7 cellular contexts compared by ENCODE assay signal in the genomic region with DNA sequence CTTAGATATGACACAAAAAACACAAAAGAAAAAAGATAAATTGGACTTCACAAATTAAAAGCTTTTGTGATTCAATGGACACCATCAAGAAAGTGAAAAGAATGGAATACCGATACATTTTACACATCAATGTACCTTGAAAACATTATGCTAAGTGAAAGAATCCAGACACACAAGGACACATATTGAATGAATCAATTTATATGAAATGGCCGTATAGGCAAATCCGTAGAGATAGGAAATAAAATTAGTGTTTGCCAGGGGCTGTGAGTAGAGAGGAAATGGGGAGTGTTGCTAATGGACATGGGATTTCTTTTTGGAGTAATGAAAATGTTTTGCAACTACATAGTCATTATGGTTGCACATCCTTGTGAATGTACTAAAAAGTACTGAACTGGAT. TPM values are rescaled to one million over a fixed set of nuclear protein-coding genes. Genes with fewer than 3 reads are reported as not detected.
"Had no signal": no experiment of that assay in that cellular context is flagged by ENCODE, and none has a peak within 500 bp of the region (broad histone marks: within the 10 kb centered on the region; RNA-seq: fewer than 3 reads in every experiment).

No MANE protein-coding gene starts in this region.

- DNase-seq: IMR-90, KBM-7, KG1 had no signal

- ATAC-seq: HepG2, K562 had no signal

- H3K27ac ChIP-seq: HL-60 had no signal

- H3K4me3 ChIP-seq: K562 had no signal

RNA-seq across cellular contexts. Expression of a gene that starts 3.1 kb away (rescaled TPM):
- polyA plus RNA-seq: IgD-negative memory B cell had no signal
